Comparison of ENCODE assay signal across 1 cellular context in the genomic region with DNA sequence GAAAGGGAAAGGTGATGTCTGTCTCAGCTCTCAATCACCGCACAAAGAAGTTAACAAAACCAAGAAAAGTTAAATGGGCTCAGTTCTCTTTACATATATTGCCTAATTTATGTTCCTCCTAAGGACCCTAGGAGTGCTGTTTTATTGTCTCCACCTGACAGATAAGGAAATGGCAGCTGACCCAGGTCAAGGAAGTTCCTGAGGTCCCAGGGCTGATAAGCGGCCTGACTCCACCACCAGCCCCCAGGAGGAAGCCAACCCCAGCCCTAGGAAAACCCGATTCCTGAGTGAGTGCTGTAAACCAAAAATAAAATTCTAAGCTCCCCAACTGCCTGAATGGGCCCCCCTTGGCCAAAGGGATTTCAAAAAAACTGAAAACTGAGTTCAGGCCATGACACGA.
A peak's percentile ranks its signal among the peaks of the same experiment; 100 is the strongest.
TF ChIP-seq lines count a peak whose summit lies in the region.

No MANE protein-coding gene starts in this region.

TF ChIP-seq in K562, 482 proteins besides CTCF, POLR2A, EP300 and RAD21:
- TF ChIP-seq, protein P1, sequence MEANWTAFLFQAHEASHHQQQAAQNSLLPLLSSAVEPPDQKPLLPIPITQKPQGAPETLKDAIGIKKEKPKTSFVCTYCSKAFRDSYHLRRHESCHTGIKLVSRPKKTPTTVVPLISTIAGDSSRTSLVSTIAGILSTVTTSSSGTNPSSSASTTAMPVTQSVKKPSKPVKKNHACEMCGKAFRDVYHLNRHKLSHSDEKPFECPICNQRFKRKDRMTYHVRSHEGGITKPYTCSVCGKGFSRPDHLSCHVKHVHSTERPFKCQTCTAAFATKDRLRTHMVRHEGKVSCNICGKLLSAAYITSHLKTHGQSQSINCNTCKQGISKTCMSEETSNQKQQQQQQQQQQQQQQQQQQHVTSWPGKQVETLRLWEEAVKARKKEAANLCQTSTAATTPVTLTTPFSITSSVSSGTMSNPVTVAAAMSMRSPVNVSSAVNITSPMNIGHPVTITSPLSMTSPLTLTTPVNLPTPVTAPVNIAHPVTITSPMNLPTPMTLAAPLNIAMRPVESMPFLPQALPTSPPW (CRISPR knock-in tag; IDR thresholded peaks at IDR 0.05), result peak; percentile 31; the same call in 1 of the 2 replicates
